22 cellular contexts compared by ENCODE assay signal in the genomic region with DNA sequence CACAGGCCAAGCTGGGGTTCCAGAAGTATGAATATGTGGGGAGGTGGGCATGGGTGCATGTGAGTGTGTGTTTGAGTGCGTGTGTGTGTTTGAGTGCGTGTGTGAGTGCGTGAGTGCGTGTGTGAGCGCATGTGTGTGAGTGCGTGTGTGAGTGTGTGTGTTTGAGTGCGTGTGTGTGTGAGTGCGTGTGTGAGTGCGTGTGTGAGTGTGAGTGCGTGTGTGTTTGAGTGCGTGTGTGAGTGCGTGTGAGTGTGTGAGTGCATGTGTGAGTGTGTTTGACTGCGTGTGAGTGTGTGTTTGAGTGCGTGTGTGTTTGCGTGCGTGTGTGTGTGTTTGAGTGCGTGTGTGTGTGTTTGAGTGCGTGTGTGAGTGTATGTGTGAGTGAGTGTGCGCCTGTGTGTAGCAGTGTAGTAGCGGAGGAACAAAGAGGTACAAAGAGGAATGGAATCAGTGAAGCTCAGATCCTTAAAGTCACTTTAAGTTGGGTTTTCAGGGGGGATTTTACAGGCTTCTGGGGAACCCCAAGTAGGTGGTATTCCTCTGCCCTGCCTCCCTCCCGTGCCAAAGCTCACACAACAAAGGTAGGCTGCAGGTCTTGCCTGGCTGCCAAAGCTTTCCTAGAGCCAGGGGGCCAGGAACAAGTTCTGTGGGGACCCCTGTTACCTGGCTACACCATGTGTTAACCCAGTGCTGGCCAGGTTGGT.
DNase-seq lines count a peak whose midpoint lies in the region; ATAC-seq and TF ChIP-seq lines count a peak whose summit lies in the region.
"Had no signal": no experiment of that assay in that cellular context is flagged by ENCODE, and none has a peak within 500 bp of the region (broad histone marks: within the 10 kb centered on the region; RNA-seq: fewer than 3 reads in every experiment).

No MANE protein-coding gene starts in this region.

- no peak overlapping the region for H3K4me3 ChIP-seq in endodermal cell (ENCODE audit: low read length)
- H3K4me3 ChIP-seq: A549, HAP-1, Peyer's patch, SJCRH30 had no signal

- H3K27me3 Mint-ChIP-seq in endodermal cell (ENCODE audit: insufficient read depth), result peaks cover 28% of the 10 kb centered on the region

- TF ChIP-seq CTCF in endodermal cell (conservative IDR thresholded peaks at IDR 0.05), result no peak

- H3K36me3 Mint-ChIP-seq in endodermal cell (ENCODE audit: low read depth), result no peaks in the 10 kb centered on the region
- H3K36me3 Mint-ChIP-seq: CD14-positive monocyte, T-cell had no signal

- no peak overlapping the region for H3K27ac ChIP-seq in endodermal cell (ENCODE audit: low read depth, low read length)
- H3K27ac ChIP-seq: A549, Peyer's patch, SJCRH30 had no signal

- 72 to 76% methylated on average over 9 to 17 of the region's 21 CpGs for WGBS in endodermal cell (ENCODE audit: insufficient coverage in 1 of 2, insufficient read length in 1 of 2), 2 experiments

- H3K9ac ChIP-seq in endodermal cell (ENCODE audit: extremely low read depth, low read length, poor library complexity, severe bottlenecking), result no peak overlapping the region

- no peaks in the 10 kb centered on the region for H3K36me3 ChIP-seq in endodermal cell (ENCODE audit: control insufficient read depth, insufficient read depth, low read length)
- H3K36me3 ChIP-seq: HAP-1, Peyer's patch, SJCRH30 had no signal

- H3K4me1 ChIP-seq in endodermal cell (ENCODE audit: control insufficient read depth, insufficient read depth, low read length), result peaks cover 4% of the 10 kb centered on the region
- H3K4me1 ChIP-seq: A549, HAP-1, Peyer's patch, SJCRH30 had no signal

- ATAC-seq in GM18868 (IDR thresholded peaks at IDR 0.05; ENCODE audit: unreplicated experiment) (peak; percentile 77), HG03432 (IDR thresholded peaks at IDR 0.05; ENCODE audit: unreplicated experiment) (peak; percentile 32), HG03025 (IDR thresholded peaks at IDR 0.05; ENCODE audit: low FRiP score, unreplicated experiment) (no peak), left colon (no peak), HG03097 (IDR thresholded peaks at IDR 0.05; ENCODE audit: low FRiP score, unreplicated experiment) (no peak)
- ATAC-seq: A549, T-cell had no signal

- no peak overlapping the region for H3K4me3 Mint-ChIP-seq in endodermal cell
- H3K4me3 Mint-ChIP-seq: B cell; CD14-positive monocyte; T-cell; T-helper 2 cell treated with Interferon-gamma antibody and Interleukin-4, amounts not matched to agents 5 μg/mL and 100 μg/mL, for 36 hours had no signal

- H3K9me3 ChIP-seq in endodermal cell (ENCODE audit: control insufficient read depth, low read length), result no peaks in the 10 kb centered on the region
- H3K9me3 ChIP-seq: A549, HAP-1, Peyer's patch, SJCRH30 had no signal

- H3K4me1 Mint-ChIP-seq in endodermal cell, result peaks cover 21% of the 10 kb centered on the region
- H3K4me1 Mint-ChIP-seq: B cell, CD14-positive monocyte, T-cell had no signal

- H3K27me3 ChIP-seq in endodermal cell (ENCODE audit: control insufficient read depth, insufficient read depth, low read length, poor library complexity, severe bottlenecking), result peaks cover 56% of the 10 kb centered on the region
- H3K27me3 ChIP-seq: Peyer's patch, SJCRH30 had no signal

- peak overlapping the region; percentile 45 for H3K27ac Mint-ChIP-seq in endodermal cell
- H3K27ac Mint-ChIP-seq: B cell; T-cell; T-helper 2 cell treated with Interferon-gamma antibody and Interleukin-4, amounts not matched to agents 5 μg/mL and 100 μg/mL, for 36 hours had no signal

- no peak for DNase-seq in endodermal cell
- no peak for DNase-seq in left colon
- DNase-seq in HuH-7 (ENCODE audit: low spot score), result no peak
- DNase-seq: DMS53, EL, GF-D8, KBM-7, NCI-H1694 treated with DMSO at 0.1 percent for 48 hours, NCI-H2171 treated with DMSO at 0.1 percent for 48 hours, NCI-H524 treated with DMSO at 0.1 percent for 48 hours, Peyer's patch, SJCRH30 had no signal

- intact Hi-C loops in left colon (cut with DNase I, micrococcal nuclease), result no loop called here

- H3K9me3 Mint-ChIP-seq in endodermal cell, result no peaks in the 10 kb centered on the region
- H3K9me3 Mint-ChIP-seq: T-helper 2 cell treated with Interferon-gamma antibody and Interleukin-4, amounts not matched to agents 5 μg/mL and 100 μg/mL, for 36 hours had no signal

Comparison
In these comparisons a context has a peak if more than half of its experiments do, and no peak if none do; other contexts are left out.
1. ATAC-seq: peak in GM18868 (single experiment) and HG03432 (single experiment); none in HG03025 (single experiment), left colon (single experiment) and HG03097 (single experiment).